Comparison of ENCODE assay signal across 7 cellular contexts in the genomic region with DNA sequence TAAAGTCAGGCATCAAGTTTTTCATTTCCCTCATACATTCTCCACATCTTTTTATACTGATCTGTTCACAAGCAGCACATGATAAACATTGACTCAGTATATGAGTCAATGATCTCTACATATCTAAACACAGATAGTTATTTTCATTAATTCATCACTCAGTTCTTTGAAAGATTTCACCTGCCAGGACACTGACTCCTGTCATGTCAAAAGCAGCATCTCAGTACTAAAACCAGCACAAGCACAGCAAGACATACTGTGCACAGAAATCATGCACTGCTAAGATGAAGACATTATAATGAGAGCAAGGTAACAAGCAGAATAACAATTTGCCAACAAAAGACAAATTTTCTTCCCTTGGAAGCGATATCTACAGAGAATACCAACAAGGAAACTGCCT.
"Had no signal": no experiment of that assay in that cellular context is flagged by ENCODE, and none has a peak within 500 bp of the region (broad histone marks: within the 10 kb centered on the region; RNA-seq: fewer than 3 reads in every experiment).

No MANE protein-coding gene starts in this region.

- DNase-seq: GF-D8 had no signal

- FAIRE-seq: G401.6, GM12878, GM12891, GM12892, GM18507, GM19239 had no signal

- H3K4me3 ChIP-seq: GM12878 had no signal

- ATAC-seq: GM12878 had no signal
